8 cellular contexts compared by ENCODE assay signal in genomic region chr4:83490876-83491450, GRCh38. TPM values are rescaled to one million over a fixed set of nuclear protein-coding genes. Genes with fewer than 3 reads are reported as not detected.
DNase-seq lines count a peak whose midpoint lies in the region; ATAC-seq and TF ChIP-seq lines count a peak whose summit lies in the region.

No MANE protein-coding gene starts in this region.

- ATAC-seq in GM19351 (IDR thresholded peaks at IDR 0.05; ENCODE audit: unreplicated experiment) (peak; percentile 92), HG03571 (IDR thresholded peaks at IDR 0.05; ENCODE audit: unreplicated experiment) (peak; percentile 62), GM21723 (IDR thresholded peaks at IDR 0.05; ENCODE audit: unreplicated experiment) (no peak), GM18520 (IDR thresholded peaks at IDR 0.05; ENCODE audit: unreplicated experiment) (no peak)
- peak; percentile 75 for ATAC-seq in activated CD8-positive, alpha-beta T cell treated with anti-CD3 and anti-CD28 coated beads for 36 hours

- H3K36me3 Mint-ChIP-seq in activated CD8-positive, alpha-beta T cell treated with anti-CD3 and anti-CD28 coated beads for 36 hours (ENCODE audit: low read depth), result no peaks in the 10 kb centered on the region

- TF ChIP-seq CTCF in activated CD8-positive, alpha-beta T cell treated with anti-CD3 and anti-CD28 coated beads for 36 hours (IDR thresholded peaks at IDR 0.05), result peak; percentile 95

- peaks cover 7% of the 10 kb centered on the region for H3K4me1 Mint-ChIP-seq in activated CD8-positive, alpha-beta T cell treated with anti-CD3 and anti-CD28 coated beads for 36 hours (ENCODE audit: low read depth)

- DNase-seq in NCI-H2107 treated with DMSO at 0.1 percent for 48 hours (lab: John Stamatoyannopoulos, UW; ENCODE audit: unreplicated experiment), result peak; percentile 2
- DNase-seq in NCI-H2107 (lab: John Stamatoyannopoulos, UW), result no peak
- peak; percentile 19 for DNase-seq in activated CD8-positive, alpha-beta T cell treated with anti-CD3 and anti-CD28 coated beads for 36 hours
- DNase-seq in kidney glomerular epithelial cell (lab: John Stamatoyannopoulos, UW), result peak; percentile 12

- H3K27ac Mint-ChIP-seq in activated CD8-positive, alpha-beta T cell treated with anti-CD3 and anti-CD28 coated beads for 36 hours, result no peak overlapping the region

- H3K9me3 Mint-ChIP-seq in activated CD8-positive, alpha-beta T cell treated with anti-CD3 and anti-CD28 coated beads for 36 hours, result no peaks in the 10 kb centered on the region

- no peak overlapping the region for H3K4me3 Mint-ChIP-seq in activated CD8-positive, alpha-beta T cell treated with anti-CD3 and anti-CD28 coated beads for 36 hours

- POLR2A ChIA-PET in activated CD8-positive, alpha-beta T cell treated with anti-CD3 and anti-CD28 coated beads for 36 hours (lab: Charles Lee), result no interaction called here

- no peaks in the 10 kb centered on the region for H3K27me3 Mint-ChIP-seq in activated CD8-positive, alpha-beta T cell treated with anti-CD3 and anti-CD28 coated beads for 36 hours

- CTCF ChIA-PET in activated CD8-positive, alpha-beta T cell treated with anti-CD3 and anti-CD28 coated beads for 36 hours (lab: Charles Lee), result interaction anchor here (0.7 to 3.5 kb wide), 14 partner anchors 9 to 161 kb away, joined by 3 to 23 read pairs (median 4); no protein-coding TSS in a partner anchor

- intact Hi-C loops in activated CD8-positive, alpha-beta T cell treated with anti-CD3 and anti-CD28 coated beads for 36 hours (cut with micrococcal nuclease), result no loop called here

RNA-seq across cellular contexts. Expression of gene ABRAXAS1, which starts 6.1 kb away (rescaled TPM):
- total RNA-seq in activated CD8-positive, alpha-beta T cell treated with anti-CD3 and anti-CD28 coated beads for 36 hours, result 10 to 100 TPM; 19.4 to 20.6 TPM

RNA-seq across cellular contexts. Expression of gene MRPS18C, which starts 35.1 kb away (rescaled TPM):
- total RNA-seq in activated CD8-positive, alpha-beta T cell treated with anti-CD3 and anti-CD28 coated beads for 36 hours, result 10 to 100 TPM; 62.7 to 64.0 TPM

RNA-seq across cellular contexts. Expression of gene HELQ, which starts 35.3 kb away (rescaled TPM):
- 10 to 100 TPM in 1 of 2 experiments, 1 to 10 TPM in 1; 9.3 to 10.4 TPM for total RNA-seq in activated CD8-positive, alpha-beta T cell treated with anti-CD3 and anti-CD28 coated beads for 36 hours

RNA-seq across cellular contexts. Expression of gene GPAT3, which starts 44.9 kb away (rescaled TPM):
- 1 to 10 TPM; 1.6 to 2.7 TPM for total RNA-seq in activated CD8-positive, alpha-beta T cell treated with anti-CD3 and anti-CD28 coated beads for 36 hours

Comparison
In these comparisons a context has a peak if more than half of its experiments do, and no peak if none do; other contexts are left out.
1. ATAC-seq: peak in GM19351 (single experiment), HG03571 (single experiment) and activated CD8-positive, alpha-beta T cell treated with anti-CD3 and anti-CD28 coated beads for 36 hours (single experiment); none in GM21723 (single experiment) and GM18520 (single experiment).